In the genomic region with DNA sequence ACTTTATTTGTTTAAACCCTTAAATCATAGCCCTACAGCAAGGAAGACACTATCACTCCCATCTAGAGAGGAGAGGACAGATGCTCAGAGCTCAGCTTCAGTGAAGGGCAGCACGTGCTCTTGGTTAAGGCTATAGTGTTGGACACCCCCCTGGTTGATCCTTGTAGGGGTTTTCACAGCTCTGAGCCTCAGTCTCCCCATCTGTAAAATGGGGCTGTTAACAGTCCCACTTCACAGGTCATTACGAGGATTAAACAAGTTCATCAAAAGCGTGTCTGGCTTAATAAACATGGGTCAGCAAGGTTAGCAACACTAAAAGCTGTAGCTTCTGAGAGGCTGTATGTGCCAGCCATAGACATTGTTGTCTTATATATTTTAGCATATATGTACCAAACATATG, we compare ENCODE assay signal across 14 cellular contexts.
DNase-seq lines count a peak whose midpoint lies in the region; ATAC-seq lines count a peak whose summit lies in the region.
"Had no signal": no experiment of that assay in that cellular context is flagged by ENCODE, and none has a peak within 500 bp of the region (broad histone marks: within the 10 kb centered on the region; RNA-seq: fewer than 3 reads in every experiment).

No MANE protein-coding gene starts in this region.

- H3K4me3 Mint-ChIP-seq in CD8-positive, alpha-beta memory T cell, result no peak overlapping the region
- H3K4me3 Mint-ChIP-seq in T-helper 17 cell, result no peak overlapping the region
- H3K4me3 Mint-ChIP-seq in natural killer cell treated with Interleukin-12 subunit alpha and Interleukin-12 subunit beta and Interleukin-15 and Interleukin-18, amount 100 ng/mL, for 72 hours, result no peak overlapping the region
- H3K4me3 Mint-ChIP-seq: CD8-positive, alpha-beta T cell had no signal

- H2AFZ ChIP-seq in Karpas-422 (ENCODE audit: low read length), result no peak overlapping the region

- no peaks in the 10 kb centered on the region for H3K9me3 ChIP-seq in CD8-positive, alpha-beta memory T cell (ENCODE audit: low read length)
- H3K9me3 ChIP-seq in Karpas-422 (ENCODE audit: low read length) (no peaks in the 10 kb centered on the region), T-helper 17 cell (ENCODE audit: control insufficient read depth, low read length, poor library complexity, severe bottlenecking) (no peaks in the 10 kb centered on the region)

- no peaks in the 10 kb centered on the region for H3K27me3 Mint-ChIP-seq in CD8-positive, alpha-beta memory T cell
- H3K27me3 Mint-ChIP-seq in T-helper 17 cell, result no peaks in the 10 kb centered on the region
- H3K27me3 Mint-ChIP-seq in natural killer cell treated with Interleukin-12 subunit alpha and Interleukin-12 subunit beta and Interleukin-15 and Interleukin-18, amount 100 ng/mL, for 72 hours, result no peaks in the 10 kb centered on the region

- H3K9ac ChIP-seq in Karpas-422 (ENCODE audit: low read length), result peak overlapping the region; percentile 56

- no peaks in the 10 kb centered on the region for H3K9me3 Mint-ChIP-seq in CD8-positive, alpha-beta memory T cell
- H3K9me3 Mint-ChIP-seq in natural killer cell treated with Interleukin-12 subunit alpha and Interleukin-12 subunit beta and Interleukin-15 and Interleukin-18, amount 100 ng/mL, for 72 hours, result no peaks in the 10 kb centered on the region
- H3K9me3 Mint-ChIP-seq: CD8-positive, alpha-beta T cell had no signal

- peaks cover 10% of the 10 kb centered on the region for H3K4me1 ChIP-seq in CD8-positive, alpha-beta memory T cell (ENCODE audit: insufficient read depth, low read length)
- H3K4me1 ChIP-seq in Karpas-422 (ENCODE audit: low read length), result peaks cover 88% of the 10 kb centered on the region

- no peak overlapping the region for H3K27ac ChIP-seq in CD8-positive, alpha-beta memory T cell (ENCODE audit: low read depth, low read length)
- H3K27ac ChIP-seq in Karpas-422 (ENCODE audit: low read length), result peak overlapping the region; percentile 100

- CTCF ChIA-PET in CD8-positive, alpha-beta memory T cell (lab: Charles Lee), result interaction anchor here (1.0 kb wide), 1 partner anchor 74 kb away, joined by 3 read pairs; no protein-coding TSS in a partner anchor

- no peak overlapping the region for H3K4me3 ChIP-seq in CD8-positive, alpha-beta memory T cell (ENCODE audit: low read length)
- peak overlapping the region; percentile 15; the same call in 1 of the 2 replicates for H3K4me3 ChIP-seq in Karpas-422 (ENCODE audit: low read length)

- no peak for DNase-seq in CD8-positive, alpha-beta memory T cell
- DNase-seq in Karpas-422 (no peak), T-helper 17 cell (no peak), middle frontal gyrus (ENCODE audit: extremely low spot score, low spot score) (no peak), NCI-H510A treated with DMSO at 0.1 percent for 48 hours (lab: John Stamatoyannopoulos, UW) (no peak)
- no peak for DNase-seq in natural killer cell treated with Interleukin-12 subunit alpha and Interleukin-12 subunit beta and Interleukin-15 and Interleukin-18, amount 100 ng/mL, for 72 hours (ENCODE audit: low spot score)
- DNase-seq: CD8-positive, alpha-beta T cell; HCEC 1CT; KG1; NCI-H1048; NCI-H146; NCI-H2081; NCI-H774 had no signal

- peaks cover 25 to 60% (median 51%) of the 10 kb centered on the region in 3 donors for H3K4me1 Mint-ChIP-seq in CD8-positive, alpha-beta memory T cell
- H3K4me1 Mint-ChIP-seq in T-helper 17 cell, result peaks cover 20% of the 10 kb centered on the region
- peaks cover 22 to 27% of the 10 kb centered on the region in 2 donors for H3K4me1 Mint-ChIP-seq in natural killer cell treated with Interleukin-12 subunit alpha and Interleukin-12 subunit beta and Interleukin-15 and Interleukin-18, amount 100 ng/mL, for 72 hours (ENCODE audit: low read depth in 2 of 2)

- peaks cover 0 to 81% (median 15%) of the 10 kb centered on the region in 3 donors for H3K36me3 Mint-ChIP-seq in CD8-positive, alpha-beta memory T cell
- peaks cover 5% of the 10 kb centered on the region for H3K36me3 Mint-ChIP-seq in T-helper 17 cell (ENCODE audit: low read depth)
- H3K36me3 Mint-ChIP-seq in natural killer cell treated with Interleukin-12 subunit alpha and Interleukin-12 subunit beta and Interleukin-15 and Interleukin-18, amount 100 ng/mL, for 72 hours, result peaks cover 15% of the 10 kb centered on the region

- no peaks in the 10 kb centered on the region for H3K27me3 ChIP-seq in CD8-positive, alpha-beta memory T cell (ENCODE audit: insufficient read depth, low read length, poor library complexity, severe bottlenecking)
- no peaks in the 10 kb centered on the region for H3K27me3 ChIP-seq in Karpas-422 (ENCODE audit: low read length)

- no peaks in the 10 kb centered on the region for H3K9me2 ChIP-seq in Karpas-422 (replicated peaks; ENCODE audit: insufficient read depth, low read length)

- H3K4me2 ChIP-seq in Karpas-422 (ENCODE audit: low read depth, low read length, poor library complexity, severe bottlenecking), result peak overlapping the region; percentile 34

- H3K79me2 ChIP-seq in Karpas-422 (ENCODE audit: low read length), result peaks cover 20% of the 10 kb centered on the region

- peak overlapping the region in 6 of 8 donors; percentile 7 to 82 (median 18) for H3K27ac Mint-ChIP-seq in CD8-positive, alpha-beta memory T cell
- peak overlapping the region; percentile 11 for H3K27ac Mint-ChIP-seq in T-helper 17 cell
- peak overlapping the region; percentile 48 to 81 for H3K27ac Mint-ChIP-seq in natural killer cell treated with Interleukin-12 subunit alpha and Interleukin-12 subunit beta and Interleukin-15 and Interleukin-18, amount 100 ng/mL, for 72 hours
- H3K27ac Mint-ChIP-seq: CD8-positive, alpha-beta T cell had no signal

- POLR2A ChIA-PET in CD8-positive, alpha-beta memory T cell (lab: Charles Lee), result no interaction called here

- peaks cover 26% of the 10 kb centered on the region for H3K36me3 ChIP-seq in CD8-positive, alpha-beta memory T cell (ENCODE audit: insufficient read depth, low read length)
- H3K36me3 ChIP-seq in Karpas-422 (ENCODE audit: insufficient read depth, low read length), result peaks cover 31% of the 10 kb centered on the region

- ATAC-seq in T-helper 17 cell (no peak), GM21737 (IDR thresholded peaks at IDR 0.05; ENCODE audit: unreplicated experiment) (no peak)
- no peak for ATAC-seq in natural killer cell treated with Interleukin-12 subunit alpha and Interleukin-12 subunit beta and Interleukin-15 and Interleukin-18, amount 100 ng/mL, for 72 hours
- ATAC-seq: CD8-positive, alpha-beta T cell had no signal

- H4K20me1 ChIP-seq in Karpas-422 (ENCODE audit: insufficient read depth, low read depth, low read length), result no peaks in the 10 kb centered on the region

Comparison
In these comparisons a context has a peak if more than half of its experiments do, and no peak if none do; other contexts are left out.
1. H3K27ac Mint-ChIP-seq: peak in every context shown above with its lines; median percentile 64 in natural killer cell treated with Interleukin-12 subunit alpha and Interleukin-12 subunit beta and Interleukin-15 and Interleukin-18, amount 100 ng/mL, for 72 hours; 18 in CD8-positive, alpha-beta memory T cell; 11 in T-helper 17 cell.